In the genomic region with DNA sequence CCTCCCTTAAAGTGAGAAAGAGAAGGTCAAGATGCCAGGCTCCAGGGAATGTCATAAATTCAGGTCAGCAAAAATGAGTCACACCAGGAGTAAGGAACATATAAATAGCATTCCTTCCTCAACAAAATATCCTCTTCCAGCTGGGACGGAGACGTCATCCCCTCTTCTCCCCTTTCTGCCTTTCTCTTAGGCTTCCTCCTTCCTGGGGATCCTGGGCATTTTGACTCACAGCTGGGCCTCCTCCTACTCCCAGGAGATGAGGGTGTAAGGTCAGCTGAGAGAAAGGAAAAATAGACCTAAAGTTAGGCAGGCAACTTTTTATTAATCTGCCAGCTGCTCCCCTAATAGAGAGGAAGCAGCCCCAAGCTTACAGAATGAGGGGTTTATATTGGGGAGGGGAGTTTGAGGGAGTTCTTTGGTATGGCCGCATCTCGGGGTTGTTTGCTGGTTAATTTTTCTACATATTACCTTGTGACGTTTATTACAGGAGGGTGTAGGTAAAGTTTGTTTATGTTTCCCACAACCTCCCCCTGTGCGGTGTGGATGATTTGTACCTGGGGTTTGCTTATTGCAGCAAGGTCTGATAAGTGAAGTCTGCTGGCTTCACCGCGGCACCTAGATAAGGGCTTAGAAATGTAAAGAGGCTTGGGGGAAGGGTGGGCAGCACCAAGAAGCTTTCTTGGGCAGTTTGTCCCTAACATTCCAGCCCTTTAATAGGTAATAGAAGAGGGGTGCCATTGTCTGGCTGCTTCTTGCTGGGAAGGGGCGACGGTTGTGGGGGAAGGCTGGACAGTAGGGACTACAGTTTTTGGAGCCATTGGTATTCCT, we compare ENCODE assay signal across 15 cellular contexts. TPM values are rescaled to one million over a fixed set of nuclear protein-coding genes. Genes with fewer than 3 reads are reported as not detected.
A peak's percentile ranks its signal among the peaks of the same experiment; 100 is the strongest.
DNase-seq lines count a peak whose midpoint lies in the region; ATAC-seq, FAIRE-seq and TF ChIP-seq lines count a peak whose summit lies in the region.
"Had no signal": no experiment of that assay in that cellular context is flagged by ENCODE, and none has a peak within 500 bp of the region (broad histone marks: within the 10 kb centered on the region; RNA-seq: fewer than 3 reads in every experiment).

No MANE protein-coding gene starts in this region.

- H3K27ac ChIP-seq in left ventricle myocardium inferior (replicated peaks) (peak overlapping the region; percentile 56), body of pancreas (peak overlapping the region in 2 of 4 donors; percentile 4 to 42), lower lobe of right lung (no peak overlapping the region)
- H3K27ac ChIP-seq: spleen, upper lobe of left lung had no signal

- H3K27me3 ChIP-seq in left ventricle myocardium inferior (ENCODE audit: low read depth): no peaks in the 10 kb centered on the region
- H3K27me3 ChIP-seq in body of pancreas: no peaks in the 10 kb centered on the region
- no peaks in the 10 kb centered on the region for H3K27me3 ChIP-seq in lower lobe of right lung (ENCODE audit: low read depth)
- H3K27me3 ChIP-seq: spleen, upper lobe of left lung had no signal

- intact Hi-C loops in left ventricle myocardium inferior (cut with micrococcal nuclease): no loop called here
- intact Hi-C loops in Right ventricle myocardium inferior (cut with DNase I): no loop called here
- intact Hi-C loops in body of pancreas (cut with DNase I): no loop called here
- intact Hi-C loops in left colon (cut with DNase I, micrococcal nuclease): no loop called here
- intact Hi-C loops in lower lobe of right lung (cut with DNase I): no loop called here

- DNase-seq in left ventricle myocardium inferior: no peak
- DNase-seq in Right ventricle myocardium inferior (ENCODE audit: missing footprints): no peak
- peak in 1 of 4 donors; percentile 28 for DNase-seq in body of pancreas
- DNase-seq in left colon: peak in 1 of 2 donors; percentile 65
- DNase-seq in urothelium cell line (ENCODE audit: low spot score): peak; percentile 33
- no peak for DNase-seq in dedifferentiated amniotic fluid mesenchymal stem cell (ENCODE audit: extremely low spot score)
- no peak for DNase-seq in lower lobe of right lung
- DNase-seq: DMS 273 treated with DMSO at 0.1 percent for 48 hours, hypothalamus, natural killer cell, spleen, upper lobe of left lung had no signal

- ATAC-seq in Right ventricle myocardium inferior (no peak), body of pancreas (peak; percentile 37), left colon (peak; percentile 69), GM18907 (IDR thresholded peaks at IDR 0.05; ENCODE audit: unreplicated experiment) (no peak), lower lobe of right lung (no peak)
- ATAC-seq: activated naive CD4-positive, alpha-beta T cell treated with anti-CD3 and anti-CD28 coated beads, Interleukin-2, amount 50 U/mL, for 72 hours; GM12878; natural killer cell had no signal

- TF ChIP-seq POLR2A in body of pancreas (IDR thresholded peaks at IDR 0.05): no peak

- H3K9me3 ChIP-seq in left ventricle myocardium inferior (replicated peaks) (no peaks in the 10 kb centered on the region), body of pancreas (no peaks in the 10 kb centered on the region), lower lobe of right lung (no peaks in the 10 kb centered on the region)
- H3K9me3 ChIP-seq: spleen, upper lobe of left lung had no signal

- 33 to 36% methylated on average over 10 of the region's 10 CpGs for WGBS in body of pancreas, 2 donors

- TF ChIP-seq CTCF in left ventricle myocardium inferior (IDR thresholded peaks at IDR 0.05; ENCODE audit: borderline replicate concordance) (no peak), body of pancreas (IDR thresholded peaks at IDR 0.05) (no peak), lower lobe of right lung (IDR thresholded peaks at IDR 0.05) (no peak)

- H3K36me3 ChIP-seq in left ventricle myocardium inferior: no peaks in the 10 kb centered on the region
- no peaks in the 10 kb centered on the region for H3K36me3 ChIP-seq in body of pancreas (replicated peaks in 1 of 2; ENCODE audit: insufficient read depth in 1 of 2, low read depth in 2 of 2)
- no peaks in the 10 kb centered on the region for H3K36me3 ChIP-seq in lower lobe of right lung
- H3K36me3 ChIP-seq: spleen, upper lobe of left lung had no signal

- no peak for FAIRE-seq in urothelium cell line (lab: Jason Lieb, UNC)
- FAIRE-seq: GM12878 had no signal

- H3K4me3 ChIP-seq in left ventricle myocardium inferior: no peak overlapping the region
- H3K4me3 ChIP-seq in body of pancreas: no peak overlapping the region
- no peak overlapping the region for H3K4me3 ChIP-seq in lower lobe of right lung
- H3K4me3 ChIP-seq: GM12878, spleen, upper lobe of left lung had no signal

- H3K4me1 ChIP-seq in left ventricle myocardium inferior (peaks cover 42% of the 10 kb centered on the region), body of pancreas (peaks cover 31% of the 10 kb centered on the region), lower lobe of right lung (no peaks in the 10 kb centered on the region)

RNA-seq across cellular contexts. Expression of a gene that starts 7.1 kb away (rescaled TPM):
- 8.9 TPM for total RNA-seq in left ventricle myocardium inferior
- total RNA-seq in Right ventricle myocardium inferior: 5.7 TPM
- total RNA-seq in body of pancreas: 10 to 100 TPM; 10.2 to 11.4 TPM
- 10 to 100 TPM in 1 of 2 donors, 1 to 10 TPM in 1; 9.8 to 11.7 TPM for total RNA-seq in left colon
- total RNA-seq in lower lobe of right lung: 9.3 TPM

RNA-seq across cellular contexts. Expression of a gene that starts 15.3 kb away (rescaled TPM):
- total RNA-seq in left ventricle myocardium inferior (61.1 TPM), Right ventricle myocardium inferior (73.8 TPM), body of pancreas (10 to 100 TPM; 17.8 to 24.1 TPM), left colon (10 to 100 TPM; 58.7 to 62.4 TPM), lower lobe of right lung (24.9 TPM)

RNA-seq across cellular contexts. Expression of a gene that starts 16.5 kb away (rescaled TPM):
- 8.9 TPM for total RNA-seq in left ventricle myocardium inferior
- total RNA-seq in Right ventricle myocardium inferior: 10.0 TPM
- total RNA-seq in body of pancreas: 10 to 100 TPM in 1 of 2 donors, 1 to 10 TPM in 1; 8.3 to 23.7 TPM
- 10 to 100 TPM; 10.6 to 20.7 TPM for total RNA-seq in left colon
- 8.4 TPM for total RNA-seq in lower lobe of right lung

RNA-seq across cellular contexts. Expression of a gene that starts 29.8 kb away (rescaled TPM):
- total RNA-seq in left ventricle myocardium inferior (10.8 TPM), Right ventricle myocardium inferior (12.2 TPM), body of pancreas (10 to 100 TPM; 19.2 to 27.4 TPM), left colon (10 to 100 TPM; 16.6 to 24.4 TPM), lower lobe of right lung (13.5 TPM)

RNA-seq across cellular contexts. Expression of a gene that starts 43.8 kb away (rescaled TPM):
- total RNA-seq in left ventricle myocardium inferior (7.1 TPM), Right ventricle myocardium inferior (7.6 TPM), body of pancreas (10 to 100 TPM; 10.9 to 16.1 TPM), left colon (10 to 100 TPM; 14.9 to 17.8 TPM), lower lobe of right lung (16.2 TPM)

Comparison
In these comparisons a context has a peak if more than half of its experiments do, and no peak if none do; other contexts are left out.
1. ATAC-seq: peak in body of pancreas (single experiment) and left colon (single experiment); none in Right ventricle myocardium inferior (single experiment), GM18907 (single experiment) and lower lobe of right lung (0 of 2).